1 cellular context compared by ENCODE assay signal in genomic region chr3:133753779-133754164, GRCh38.
TF ChIP-seq lines count a peak whose summit lies in the region.

No MANE protein-coding gene starts in this region.

TF ChIP-seq in K562, 482 proteins besides CTCF, POLR2A, EP300 and RAD21 (continued from another document and continues in another):
- TF ChIP-seq E4F1 (CRISPR knock-in tag; IDR thresholded peaks at IDR 0.05; ENCODE audit: borderline replicate concordance), result no peak
- TF ChIP-seq ZFPM2 (CRISPR knock-in tag; IDR thresholded peaks at IDR 0.05), result no peak
- TF ChIP-seq ZBTB7A (IDR thresholded peaks at IDR 0.05; ENCODE audit: borderline replicate concordance, control insufficient read depth, low read depth, low read length), result peak; percentile 64; the same call in 1 of the 2 replicates
- no peak for TF ChIP-seq PYGO2 (tag; IDR thresholded peaks at IDR 0.05)
- TF ChIP-seq TAF9B (IDR thresholded peaks at IDR 0.05; ENCODE audit: partially characterized antibody), result no peak
- no peak for TF ChIP-seq EWSR1 (IDR thresholded peaks at IDR 0.05; ENCODE audit: borderline replicate concordance, low read depth, partially characterized antibody)
- 0 out of 2 replicates have a peak, but pooled peaks have one; percentile 57 for TF ChIP-seq LEF1 (IDR thresholded peaks at IDR 0.05)
- TF ChIP-seq TCFL5 (CRISPR knock-in tag; conservative IDR thresholded peaks at IDR 0.05), result no peak
- no peak for TF ChIP-seq GABPB2 (CRISPR knock-in tag; conservative IDR thresholded peaks at IDR 0.05)
- no peak for TF ChIP-seq SRF (CRISPR knock-in tag; IDR thresholded peaks at IDR 0.05)
- TF ChIP-seq SRSF9 (IDR thresholded peaks at IDR 0.05; ENCODE audit: borderline replicate concordance, low read depth, low read length), result no peak
- TF ChIP-seq NFYB (IDR thresholded peaks at IDR 0.05; ENCODE audit: extremely low read depth, insufficient read length), result no peak
- no peak for TF ChIP-seq CBX8 (IDR thresholded peaks at IDR 0.05; ENCODE audit: borderline replicate concordance, extremely low read depth, low read depth, low read length, poor library complexity, severe bottlenecking)
- TF ChIP-seq RREB1 (CRISPR knock-in tag; IDR thresholded peaks at IDR 0.05), result no peak
- TF ChIP-seq BCOR (IDR thresholded peaks at IDR 0.05), result 0 out of 2 replicates have a peak, but pooled peaks have one; percentile 19
- no peak for TF ChIP-seq ZNF449 (CRISPR knock-in tag; IDR thresholded peaks at IDR 0.05)
- TF ChIP-seq SRSF1 (IDR thresholded peaks at IDR 0.05; ENCODE audit: low read depth, low read length), result no peak
- peak; percentile 57; the same call in 1 of the 2 replicates for TF ChIP-seq ZNF766 (CRISPR knock-in tag; conservative IDR thresholded peaks at IDR 0.05)
- no peak for TF ChIP-seq THRAP3 (IDR thresholded peaks at IDR 0.05; ENCODE audit: borderline replicate concordance)
- no peak for TF ChIP-seq NR2C2 (CRISPR knock-in tag; IDR thresholded peaks at IDR 0.05)
- TF ChIP-seq NR2C2 (tag; IDR thresholded peaks at IDR 0.05), result no peak
- TF ChIP-seq GTF2F1 (IDR thresholded peaks at IDR 0.05; ENCODE audit: low read depth, low read length), result no peak
- TF ChIP-seq ZNF174 (CRISPR knock-in tag; IDR thresholded peaks at IDR 0.05), result no peak
- TF ChIP-seq CBX3 (IDR thresholded peaks at IDR 0.05; ENCODE audit: borderline replicate concordance in 1 of 2, low read length in 2 of 2), result no peak
- no peak for TF ChIP-seq ZSCAN29 (IDR thresholded peaks at IDR 0.05)
- no peak for TF ChIP-seq ZNF277 (CRISPR knock-in tag; IDR thresholded peaks at IDR 0.05; ENCODE audit: borderline replicate concordance)
- TF ChIP-seq GMEB1 (CRISPR knock-in tag; IDR thresholded peaks at IDR 0.05), result no peak
- TF ChIP-seq GABPA (tag; conservative IDR thresholded peaks at IDR 0.05; ENCODE audit: low read depth), result no peak
- no peak for TF ChIP-seq MITF (IDR thresholded peaks at IDR 0.05)
- no peak for TF ChIP-seq ZBTB8A (IDR thresholded peaks at IDR 0.05; ENCODE audit: partially characterized antibody)
- peak; percentile 56 for TF ChIP-seq ATF7 (IDR thresholded peaks at IDR 0.05)
- TF ChIP-seq KAT7 (CRISPR knock-in tag; IDR thresholded peaks at IDR 0.05; ENCODE audit: borderline replicate concordance), result no peak
- no peak for TF ChIP-seq ATF1 (CRISPR knock-in tag; IDR thresholded peaks at IDR 0.05)
- no peak for TF ChIP-seq ATF1 (tag; IDR thresholded peaks at IDR 0.05)
- peak; percentile 93 for TF ChIP-seq NFIC (IDR thresholded peaks at IDR 0.05)
- TF ChIP-seq ZNF280B (CRISPR knock-in tag; IDR thresholded peaks at IDR 0.05), result no peak
- no peak for TF ChIP-seq HCFC1 (IDR thresholded peaks at IDR 0.05; ENCODE audit: low read depth, low read length)
- TF ChIP-seq ZFX (CRISPR knock-in tag; IDR thresholded peaks at IDR 0.05), result 0 out of 2 replicates have a peak, but pooled peaks have one; percentile 40
- TF ChIP-seq KAT8 (IDR thresholded peaks at IDR 0.05; ENCODE audit: low read depth), result no peak
- TF ChIP-seq EP400 (IDR thresholded peaks at IDR 0.05), result no peak
- TF ChIP-seq FOXA3 (CRISPR knock-in tag; conservative IDR thresholded peaks at IDR 0.05 in 1 of 2, IDR thresholded peaks at IDR 0.05 in 1 of 2), result no peak
- TF ChIP-seq TBL1XR1 (IDR thresholded peaks at IDR 0.05; ENCODE audit: low read length in 2 of 2), result peak in 1 of 2 experiments; percentile 87; a peak in 2 of 4 replicates
- no peak for TF ChIP-seq RBBP5 (IDR thresholded peaks at IDR 0.05; ENCODE audit: borderline replicate concordance, insufficient read depth, low read length, poor library complexity, severe bottlenecking)
- no peak for TF ChIP-seq ZNF551 (CRISPR knock-in tag; IDR thresholded peaks at IDR 0.05)
- TF ChIP-seq GATAD2B (IDR thresholded peaks at IDR 0.05; ENCODE audit: borderline replicate concordance), result 0 out of 2 replicates have a peak, but pooled peaks have one; percentile 44
- no peak for TF ChIP-seq IRF9 (tag; IDR thresholded peaks at IDR 0.05)
- no peak for TF ChIP-seq E2F8 (IDR thresholded peaks at IDR 0.05; ENCODE audit: low read depth, partially characterized antibody)
- TF ChIP-seq ZNF282 (CRISPR knock-in tag; IDR thresholded peaks at IDR 0.05), result no peak
